8 cellular contexts compared by ENCODE assay signal in the genomic region with DNA sequence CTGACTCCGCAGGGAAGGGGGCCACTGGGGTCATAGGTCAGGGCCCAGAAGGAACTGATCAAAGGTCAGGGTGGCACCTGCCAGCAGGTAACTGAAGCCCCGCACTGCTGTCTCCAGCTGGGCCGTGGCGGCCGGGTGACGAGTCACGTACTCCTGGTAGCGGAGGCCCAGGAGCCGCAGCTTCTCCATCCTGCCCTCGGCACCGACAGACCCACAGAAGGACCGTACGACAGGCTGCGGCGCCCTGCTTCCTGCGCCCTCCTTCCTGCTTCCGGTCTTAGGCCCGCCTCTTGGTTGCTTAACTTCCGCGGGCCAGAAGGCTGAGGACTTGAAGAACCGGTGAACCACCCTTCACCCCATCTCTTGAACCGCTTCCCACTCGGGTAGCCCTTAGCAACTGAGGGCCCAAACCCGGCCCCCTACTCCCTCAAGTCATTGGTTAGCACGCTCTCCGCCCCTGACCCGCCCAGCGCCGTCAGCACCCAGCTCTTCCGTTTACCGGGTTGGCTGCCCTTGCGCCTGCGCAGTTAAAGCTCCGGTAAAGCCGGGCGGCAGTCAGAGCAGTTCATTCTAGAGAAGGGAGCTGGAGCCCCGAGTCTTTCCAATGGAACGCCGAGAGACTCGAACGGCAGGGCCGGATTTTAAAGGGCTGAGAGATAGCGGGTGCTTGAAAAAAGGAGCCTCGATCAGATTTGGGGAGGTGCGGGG. TPM values are rescaled to one million over a fixed set of nuclear protein-coding genes. Genes with fewer than 3 reads are reported as not detected.
A peak's percentile ranks its signal among the peaks of the same experiment; 100 is the strongest.
DNase-seq lines count a peak whose midpoint lies in the region; ATAC-seq and TF ChIP-seq lines count a peak whose summit lies in the region.

A gene (minus strand): TSS at position 255 of the 708 bp plus-strand sequence. CDS start 66 bp downstream, at position 189.

- ATAC-seq in GM18499 (IDR thresholded peaks at IDR 0.05; ENCODE audit: insufficient read depth, unreplicated experiment) (peak; percentile 91), HG02943 (IDR thresholded peaks at IDR 0.05; ENCODE audit: low read depth, unreplicated experiment) (peak; percentile 80), right cardiac atrium (peak; percentile 95 to 96)

- under 1% methylated on average over 45 of the region's 45 CpGs for WGBS in right cardiac atrium

- H3K27ac ChIP-seq in right cardiac atrium (ENCODE audit: low read length) (peak within 1 kb of the TSS; percentile 88), uterus (peak within 1 kb of the TSS; percentile 85 to 86)

- TF ChIP-seq CTCF in uterus (IDR thresholded peaks at IDR 0.05): no peak

- H3K27me3 ChIP-seq in right cardiac atrium (ENCODE audit: control insufficient read depth, insufficient read depth): no peaks in the 10 kb centered on the region
- peaks cover 0 to 9% of the 10 kb centered on the region in 2 donors for H3K27me3 ChIP-seq in uterus

- TF ChIP-seq POLR2A in uterus (IDR thresholded peaks at IDR 0.05): peak; percentile 70 to 89

- no peaks in the 10 kb centered on the region for H3K36me3 ChIP-seq in uterus

- H3K9me3 ChIP-seq in right cardiac atrium (ENCODE audit: control insufficient read depth, low read length) (no peaks in the 10 kb centered on the region), uterus (no peaks in the 10 kb centered on the region)

- H3K4me3 ChIP-seq in right cardiac atrium (ENCODE audit: low read length) (peak within 1 kb of the TSS; percentile 95), uterus (peak within 1 kb of the TSS; percentile 88 to 99)

- no peaks in the 10 kb centered on the region for H3K4me1 ChIP-seq in right cardiac atrium (ENCODE audit: control insufficient read depth, insufficient read depth, low read length)
- H3K4me1 ChIP-seq in uterus: peaks cover 7 to 14% of the 10 kb centered on the region in 2 donors

- DNase-seq in NCI-H187 treated with DMSO at 0.1 percent for 48 hours (lab: John Stamatoyannopoulos, UW) (peak; percentile 91), anterior cingulate cortex (lab: John Stamatoyannopoulos, UW) (peak; percentile 68 to 98 (median 95)), right cardiac atrium (peak; percentile 99), pulmonary artery endothelial cell (ENCODE audit: low read depth, low spot score) (peak; percentile 98), uterus (peak; percentile 98)

- intact Hi-C loops in T-helper 2 cell treated with Interferon-gamma antibody and Interleukin-4, amounts not matched to agents 100 ng/mL and 5 ng/mL, for 36 hours (cut with micrococcal nuclease): loop anchor here (1.0 to 2.0 kb wide), 8 partner anchors 18 to 783 kb away; a partner anchor contains a TSS
- intact Hi-C loops in right cardiac atrium (cut with DNase I) (no loop called here), uterus (cut with DNase I; ENCODE audit: low total_unique reads) (loop anchor here (5.0 kb wide), 1 partner anchor 70 kb away; a partner anchor contains a TSS)

RNA-seq across cellular contexts. Expression of the gene that starts here (rescaled TPM):
- 49.7 and 53.7 TPM in 2 replicates for total RNA-seq in T-helper 2 cell treated with Interferon-gamma antibody and Interleukin-4, amounts not matched to agents 100 ng/mL and 5 ng/mL, for 36 hours
- total RNA-seq in right cardiac atrium: 10 to 100 TPM; 14.3 to 17.7 (median 15.9) TPM
- 16.7 TPM for polyA plus RNA-seq in right cardiac atrium
- 24.3 and 30.5 TPM in 2 replicates for total RNA-seq in pulmonary artery endothelial cell
- 10 to 100 TPM; 15.3 to 32.1 (median 27.6) TPM for total RNA-seq in uterus

Comparison
In these comparisons a context has a peak if more than half of its experiments do, and no peak if none do; other contexts are left out.
1. Peak in every context shown above with its lines: DNase-seq, ATAC-seq, H3K4me3 ChIP-seq and H3K27ac ChIP-seq.
2. intact Hi-C loops: an anchor here in T-helper 2 cell treated with Interferon-gamma antibody and Interleukin-4, amounts not matched to agents 100 ng/mL and 5 ng/mL, for 36 hours (1.0 to 2.0 kb wide) and uterus (5.0 kb wide); none called in right cardiac atrium.